Comparison of ENCODE assay signal across 12 cellular contexts in genomic region chr21:44878053-44878982, GRCh38. TPM values are rescaled to one million over a fixed set of nuclear protein-coding genes. Genes with fewer than 3 reads are reported as not detected.
A peak's percentile ranks its signal among the peaks of the same experiment; 100 is the strongest.
DNase-seq lines count a peak whose midpoint lies in the region; ATAC-seq and TF ChIP-seq lines count a peak whose summit lies in the region.
"Had no signal": no experiment of that assay in that cellular context is flagged by ENCODE, and none has a peak within 500 bp of the region (broad histone marks: within the 10 kb centered on the region; RNA-seq: fewer than 3 reads in every experiment).

No MANE protein-coding gene starts in this region.

- no peak overlapping the region for H3K4me2 ChIP-seq in IMR-90 (ENCODE audit: low read depth, low read length)

- no peak overlapping the region for H4K91ac ChIP-seq in IMR-90 (ENCODE audit: insufficient read depth, low read depth, low read length)

- no peak overlapping the region for H2BK120ac ChIP-seq in IMR-90 (ENCODE audit: low read depth, low read length)

- dilution Hi-C loops in IMR-90 (cut with HindIII; ENCODE audit: low sequenced_read_pairs, unreplicated experiment), result no loop called here

- POLR2A ChIA-PET in IMR-90 (lab: Charles Lee; ENCODE audit: unreplicated experiment), result no interaction called here

- H3K4me1 ChIP-seq in IMR-90 (ENCODE audit: control insufficient read depth, insufficient read depth, low read length), result peaks cover 9% of the 10 kb centered on the region
- H3K4me1 ChIP-seq in SJSA1 (replicated peaks), result peaks cover 70% of the 10 kb centered on the region
- H3K4me1 ChIP-seq in skeletal muscle tissue (ENCODE audit: control insufficient read depth in 3 of 3, insufficient read depth in 3 of 3, low read length in 3 of 3), result peaks cover 16 to 34% (median 20%) of the 10 kb centered on the region in 3 donors
- peaks cover 11 to 48% (median 11%) of the 10 kb centered on the region in 3 donors for H3K4me1 ChIP-seq in esophagus squamous epithelium
- H3K4me1 ChIP-seq: prostate gland had no signal

- H4K5ac ChIP-seq in IMR-90 (ENCODE audit: low read depth, low read length), result no peak overlapping the region

- H3K14ac ChIP-seq in IMR-90 (replicated peaks; ENCODE audit: low read depth, low read length), result no peak overlapping the region

- H2BK20ac ChIP-seq in IMR-90 (ENCODE audit: low read depth, low read length), result no peak overlapping the region

- DNase-seq in IMR-90 (peak; percentile 37), SJSA1 (ENCODE audit: low read depth in 1 of 2, low spot score in 2 of 2) (no peak), globus pallidus (ENCODE audit: low spot score) (peak; percentile 37), esophagus squamous epithelium (lab: John Stamatoyannopoulos, UW) (no peak)
- no peak for DNase-seq in activated T-helper 1 cell treated with anti-CD3 and anti-CD28 coated beads, Interleukin-12 subunit alpha, Interleukin-12 subunit beta, Interleukin-2, Interleukin-4 antibody, amounts not matched to agents 30 ng/mL and 10 ng/mL and 1 ng/mL, durations not matched to agents 14 hours and 24 hours and 36 hours (ENCODE audit: low spot score)
- DNase-seq: caudate nucleus, NCI-H1694 treated with DMSO at 0.1 percent for 48 hours had no signal

- no peak overlapping the region for H2BK5ac ChIP-seq in IMR-90 (ENCODE audit: low read depth, low read length, poor library complexity, severe bottlenecking)

- peaks cover 0 to 8% of the 10 kb centered on the region in 2 experiments; a peak in 1 of 4 replicates for H3K79me1 ChIP-seq in IMR-90 (ENCODE audit: low read depth in 1 of 2, low read length in 2 of 2)

- H3K27me3 ChIP-seq in IMR-90 (ENCODE audit: control insufficient read depth, insufficient read depth, low read length), result no peaks in the 10 kb centered on the region
- H3K27me3 ChIP-seq in SJSA1 (replicated peaks), result no peaks in the 10 kb centered on the region
- peaks cover 0 to 1% (median 0%) of the 10 kb centered on the region in 3 donors for H3K27me3 ChIP-seq in skeletal muscle tissue (ENCODE audit: control insufficient read depth in 3 of 3, insufficient read depth in 3 of 3, low read length in 3 of 3)
- no peaks in the 10 kb centered on the region for H3K27me3 ChIP-seq in esophagus squamous epithelium

- H2AFZ ChIP-seq in IMR-90 (replicated peaks; ENCODE audit: low read length, poor library complexity), result no peak overlapping the region

- H3K4ac ChIP-seq in IMR-90 (ENCODE audit: low read depth, low read length), result no peak overlapping the region

- no peak overlapping the region for H2AK9ac ChIP-seq in IMR-90 (replicated peaks; ENCODE audit: low read depth, low read length, poor library complexity)

- H3K18ac ChIP-seq in IMR-90 (ENCODE audit: low read depth, low read length), result no peak overlapping the region

- H3K4me3 Mint-ChIP-seq in activated T-helper 1 cell treated with anti-CD3 and anti-CD28 coated beads, Interleukin-12 subunit alpha, Interleukin-12 subunit beta, Interleukin-2, Interleukin-4 antibody, amounts not matched to agents 30 ng/mL and 10 ng/mL and 1 ng/mL, durations not matched to agents 14 hours and 24 hours and 36 hours, result no peak overlapping the region

- H3K9me3 ChIP-seq in IMR-90 (ENCODE audit: control insufficient read depth, insufficient read depth, low read length) (no peaks in the 10 kb centered on the region), SJSA1 (replicated peaks) (no peaks in the 10 kb centered on the region), skeletal muscle tissue (ENCODE audit: control insufficient read depth in 3 of 3, low read length in 3 of 3) (no peaks in the 10 kb centered on the region), esophagus squamous epithelium (no peaks in the 10 kb centered on the region)
- H3K9me3 ChIP-seq: prostate gland had no signal

- in situ Hi-C loops in IMR-90 (cut with MboI; ENCODE audit: low sequenced_read_pairs), result no loop called here

- no peak overlapping the region for H2BK15ac ChIP-seq in IMR-90 (ENCODE audit: low read depth, low read length)

- WGBS in IMR-90 (ENCODE audit: extremely low coverage in 2 of 2, insufficient read length in 1 of 2), 2 experiments, result 85% methylated on average over 3 of the region's 13 CpGs; no CpG with 5 or more reads in 1 of the 2 experiments
- WGBS in esophagus squamous epithelium, 2 donors, result 61 to 62% methylated on average over 13 of the region's 13 CpGs

- no peak overlapping the region for H3K23ac ChIP-seq in IMR-90 (ENCODE audit: low read depth, low read length)

- BruUV-seq in IMR-90 (replicated peaks; lab: Mats Ljungman, UMichigan), result no TSS peak

- TF ChIP-seq CTCF in IMR-90 (conservative IDR thresholded peaks at IDR 0.05; ENCODE audit: low read depth, low read length) (no peak), esophagus squamous epithelium (IDR thresholded peaks at IDR 0.05) (peak in 1 of 6 experiments; percentile 10)

- H3K27ac ChIP-seq in IMR-90 (ENCODE audit: insufficient read depth, low read length), result no peak overlapping the region
- H3K27ac ChIP-seq in SJSA1, result peak overlapping the region; percentile 35
- peak overlapping the region; percentile 36 for H3K27ac ChIP-seq in skeletal muscle tissue (ENCODE audit: low read depth, low read length)
- H3K27ac ChIP-seq in esophagus squamous epithelium, result peak overlapping the region in 2 of 4 donors; percentile 10 to 51
- H3K27ac ChIP-seq: prostate gland had no signal

- TF ChIP-seq POLR2A in IMR-90 (IDR thresholded peaks at IDR 0.05; ENCODE audit: low read depth, low read length), result no peak
- TF ChIP-seq POLR2A in esophagus squamous epithelium (IDR thresholded peaks at IDR 0.05), result no peak

- peaks cover 14% of the 10 kb centered on the region for H3K9me1 ChIP-seq in IMR-90 (ENCODE audit: insufficient read depth, low read length)

- no peak overlapping the region for H3K4me3 ChIP-seq in IMR-90 (ENCODE audit: insufficient read depth, low read depth, low read length)
- no peak overlapping the region for H3K4me3 ChIP-seq in SJSA1
- H3K4me3 ChIP-seq in skeletal muscle tissue (ENCODE audit: low read length in 3 of 3), result no peak overlapping the region
- H3K4me3 ChIP-seq in esophagus squamous epithelium, result no peak overlapping the region
- H3K4me3 ChIP-seq: prostate gland had no signal

- no peak overlapping the region for H3K56ac ChIP-seq in IMR-90 (ENCODE audit: extremely low read depth, insufficient read depth, low read length)

- H2AK5ac ChIP-seq in IMR-90 (ENCODE audit: low read depth, low read length), result peak overlapping the region; percentile 10; the same call in 1 of the 2 replicates

- no peak for TF ChIP-seq RAD21 in IMR-90 (IDR thresholded peaks at IDR 0.05; ENCODE audit: low read length)

- intact Hi-C loops in IMR-90 (cut with micrococcal nuclease) (loop anchor here (10.0 kb wide), 1 partner anchor 256 kb away; no protein-coding TSS in a partner anchor), esophagus squamous epithelium (cut with DNase I) (no loop called here)
- intact Hi-C loops in activated T-helper 1 cell treated with anti-CD3 and anti-CD28 coated beads, Interleukin-12 subunit alpha, Interleukin-12 subunit beta, Interleukin-2, Interleukin-4 antibody, amounts not matched to agents 30 ng/mL and 10 ng/mL and 1 ng/mL, durations not matched to agents 14 hours and 24 hours and 36 hours (cut with micrococcal nuclease), result no loop called here

- H3K36me3 ChIP-seq in IMR-90 (ENCODE audit: control insufficient read depth, insufficient read depth, low read length) (no peaks in the 10 kb centered on the region), SJSA1 (peaks cover 3% of the 10 kb centered on the region; the same call in 1 of the 2 replicates), skeletal muscle tissue (ENCODE audit: control insufficient read depth in 3 of 3, insufficient read depth in 3 of 3, low read length in 3 of 3) (no peaks in the 10 kb centered on the region), esophagus squamous epithelium (no peaks in the 10 kb centered on the region)
- H3K36me3 ChIP-seq: prostate gland had no signal

- H3K9me3 Mint-ChIP-seq in activated T-helper 1 cell treated with anti-CD3 and anti-CD28 coated beads, Interleukin-12 subunit alpha, Interleukin-12 subunit beta, Interleukin-2, Interleukin-4 antibody, amounts not matched to agents 30 ng/mL and 10 ng/mL and 1 ng/mL, durations not matched to agents 14 hours and 24 hours and 36 hours, result no peaks in the 10 kb centered on the region
- H3K9me3 Mint-ChIP-seq: activated T-helper 2 cell treated with anti-CD3 and anti-CD28 coated beads, Interferon-gamma antibody, Interleukin-2, Interleukin-4, amounts not matched to agents 10 μg/mL and 5 μg/mL and 100 μg/mL, durations not matched to agents 14 hours and 24 hours and 36 hours had no signal

- H3K36me3 Mint-ChIP-seq in activated T-helper 1 cell treated with anti-CD3 and anti-CD28 coated beads, Interleukin-12 subunit alpha, Interleukin-12 subunit beta, Interleukin-2, Interleukin-4 antibody, amounts not matched to agents 30 ng/mL and 10 ng/mL and 1 ng/mL, durations not matched to agents 14 hours and 24 hours and 36 hours (ENCODE audit: low read depth), result peaks cover 2% of the 10 kb centered on the region

- ATAC-seq in IMR-90 (ENCODE audit: low read depth), result no peak
- no peak for ATAC-seq in HG02642 (IDR thresholded peaks at IDR 0.05; ENCODE audit: poor library complexity, unreplicated experiment)
- no peak for ATAC-seq in HG03095 (IDR thresholded peaks at IDR 0.05; ENCODE audit: unreplicated experiment)

- peaks cover 47% of the 10 kb centered on the region for H3K4me1 Mint-ChIP-seq in activated T-helper 1 cell treated with anti-CD3 and anti-CD28 coated beads, Interleukin-12 subunit alpha, Interleukin-12 subunit beta, Interleukin-2, Interleukin-4 antibody, amounts not matched to agents 30 ng/mL and 10 ng/mL and 1 ng/mL, durations not matched to agents 14 hours and 24 hours and 36 hours (ENCODE audit: low read depth)

- H3K9ac ChIP-seq in IMR-90 (ENCODE audit: low read depth, low read length) (no peak overlapping the region), skeletal muscle tissue (ENCODE audit: low read depth in 1 of 3, low read length in 3 of 3) (no peak overlapping the region)

- no peaks in the 10 kb centered on the region for H3K27me3 Mint-ChIP-seq in activated T-helper 1 cell treated with anti-CD3 and anti-CD28 coated beads, Interleukin-12 subunit alpha, Interleukin-12 subunit beta, Interleukin-2, Interleukin-4 antibody, amounts not matched to agents 30 ng/mL and 10 ng/mL and 1 ng/mL, durations not matched to agents 14 hours and 24 hours and 36 hours (ENCODE audit: insufficient read depth)

- no peak overlapping the region for H3K27ac Mint-ChIP-seq in activated T-helper 1 cell treated with anti-CD3 and anti-CD28 coated beads, Interleukin-12 subunit alpha, Interleukin-12 subunit beta, Interleukin-2, Interleukin-4 antibody, amounts not matched to agents 30 ng/mL and 10 ng/mL and 1 ng/mL, durations not matched to agents 14 hours and 24 hours and 36 hours
- H3K27ac Mint-ChIP-seq: activated T-helper 2 cell treated with anti-CD3 and anti-CD28 coated beads, Interferon-gamma antibody, Interleukin-2, Interleukin-4, amounts not matched to agents 10 μg/mL and 5 μg/mL and 100 μg/mL, durations not matched to agents 14 hours and 24 hours and 36 hours had no signal

- CTCF ChIA-PET in IMR-90 (lab: Yijun Ruan, JAX), result no interaction called here

- H4K8ac ChIP-seq in IMR-90 (ENCODE audit: low read depth in 2 of 2, low read length in 2 of 2), result no peak overlapping the region

- peaks cover 3% of the 10 kb centered on the region; the same call in 1 of the 2 replicates for H4K20me1 ChIP-seq in IMR-90 (ENCODE audit: insufficient read depth, low read length)

RNA-seq across cellular contexts. Expression of gene PTTG1IP, which starts 4.8 kb away (rescaled TPM):
- 194 and 230 TPM in 2 replicates for total RNA-seq in IMR-90 (2012; rRNA removed)
- polyA plus RNA-seq in IMR-90 (2012; rRNA removed), result 156 and 167 TPM in 2 replicates
- 112 and 137 TPM in 2 replicates for polyA plus RNA-seq in IMR-90 (2012; cell fraction: cytosol; rRNA removed)
- 67.9 and 125 TPM in 2 replicates for polyA plus RNA-seq in IMR-90 (2012; cell fraction: nucleus; rRNA removed; ENCODE audit: low replicate concordance)
- 403 and 590 TPM in 2 replicates for total RNA-seq in SJSA1 (2014; rRNA removed; shearing (Covaris generic))
- 98.1 TPM for total RNA-seq in skeletal muscle tissue
- 46.7 and 48.7 TPM in 2 replicates for total RNA-seq in activated T-helper 1 cell treated with anti-CD3 and anti-CD28 coated beads, Interleukin-12 subunit alpha, Interleukin-12 subunit beta, Interleukin-2, Interleukin-4 antibody, amounts not matched to agents 30 ng/mL and 10 ng/mL and 1 ng/mL, durations not matched to agents 14 hours and 24 hours and 36 hours
- 100 to 1,000 TPM in 3 of 4 donors, 10 to 100 TPM in 1; 83.1 to 132 (median 114) TPM for total RNA-seq in esophagus squamous epithelium

RNA-seq across cellular contexts. Expression of gene ITGB2, which starts 42.4 kb away (rescaled TPM):
- not detected in 2 replicates for total RNA-seq in IMR-90 (2012; rRNA removed)
- polyA plus RNA-seq in IMR-90 (2012; rRNA removed), result 0.14 TPM in 1 of 2 replicates, not detected in the other
- 0.06 and 0.15 TPM in 2 replicates for polyA plus RNA-seq in IMR-90 (2012; cell fraction: cytosol; rRNA removed)
- polyA plus RNA-seq in IMR-90 (2012; cell fraction: nucleus; rRNA removed; ENCODE audit: low replicate concordance), result 0.07 TPM in 1 of 2 replicates, not detected in the other
- 116 and 120 TPM in 2 replicates for total RNA-seq in SJSA1 (2014; rRNA removed; shearing (Covaris generic))
- total RNA-seq in skeletal muscle tissue, result 19.8 TPM
- total RNA-seq in activated T-helper 1 cell treated with anti-CD3 and anti-CD28 coated beads, Interleukin-12 subunit alpha, Interleukin-12 subunit beta, Interleukin-2, Interleukin-4 antibody, amounts not matched to agents 30 ng/mL and 10 ng/mL and 1 ng/mL, durations not matched to agents 14 hours and 24 hours and 36 hours, result 292 and 294 TPM in 2 replicates
- 10 to 100 TPM in 2 of 4 donors, 1 to 10 TPM in 2; 6.6 to 47.1 (median 18.5) TPM for total RNA-seq in esophagus squamous epithelium

Comparison
In these comparisons a context has a peak if more than half of its experiments do, and no peak if none do; other contexts are left out.
1. DNase-seq: peak in IMR-90 (single experiment) and globus pallidus (single experiment); none in SJSA1 (0 of 2), activated T-helper 1 cell treated with anti-CD3 and anti-CD28 coated beads, Interleukin-12 subunit alpha, Interleukin-12 subunit beta, Interleukin-2, Interleukin-4 antibody, amounts not matched to agents 30 ng/mL and 10 ng/mL and 1 ng/mL, durations not matched to agents 14 hours and 24 hours and 36 hours (single experiment) and esophagus squamous epithelium (single experiment).